In genomic region chr7:108226723-108227359, GRCh38 we compare ENCODE assay signal across 13 cellular contexts.
DNase-seq lines count a peak whose midpoint lies in the region; ATAC-seq lines count a peak whose summit lies in the region.
"Had no signal": no experiment of that assay in that cellular context is flagged by ENCODE, and none has a peak within 500 bp of the region (broad histone marks: within the 10 kb centered on the region; RNA-seq: fewer than 3 reads in every experiment).

No MANE protein-coding gene starts in this region.

- CTCF ChIA-PET in activated CD4-positive, alpha-beta T cell treated with anti-CD3 and anti-CD28 coated beads, Interleukin-2, amount 10 ng/mL, durations not matched to agents 7 days and 5 days (lab: Charles Lee), result no interaction called here

- no peaks in the 10 kb centered on the region for H3K9me3 Mint-ChIP-seq in activated T-cell treated with anti-CD3 and anti-CD28 coated beads, Interleukin-2, amount 50 U/mL, for 72 hours
- H3K9me3 Mint-ChIP-seq in stimulated activated memory B cell treated with anti-CD40 and anti-IgM and Interleukin-4, amounts not matched to agents 10 μg/mL and 1 μg/mL and 100 μg/mL, for 72 hours, result no peaks in the 10 kb centered on the region
- no peaks in the 10 kb centered on the region for H3K9me3 Mint-ChIP-seq in activated CD4-positive, alpha-beta T cell treated with anti-CD3 and anti-CD28 coated beads, Interleukin-2, amount 10 ng/mL, durations not matched to agents 7 days and 5 days
- H3K9me3 Mint-ChIP-seq: CD8-positive, alpha-beta memory T cell had no signal

- H3K4me3 Mint-ChIP-seq in activated T-cell treated with anti-CD3 and anti-CD28 coated beads, Interleukin-2, amount 50 U/mL, for 72 hours, result no peak overlapping the region
- H3K4me3 Mint-ChIP-seq in stimulated activated memory B cell treated with anti-CD40 and anti-IgM and Interleukin-4, amounts not matched to agents 10 μg/mL and 1 μg/mL and 100 μg/mL, for 72 hours, result no peak overlapping the region
- H3K4me3 Mint-ChIP-seq in activated CD4-positive, alpha-beta T cell treated with anti-CD3 and anti-CD28 coated beads, Interleukin-2, amount 10 ng/mL, durations not matched to agents 7 days and 5 days, result no peak overlapping the region
- H3K4me3 Mint-ChIP-seq: CD8-positive, alpha-beta memory T cell had no signal

- H3K4me1 Mint-ChIP-seq in activated T-cell treated with anti-CD3 and anti-CD28 coated beads, Interleukin-2, amount 50 U/mL, for 72 hours (ENCODE audit: low read depth), result no peaks in the 10 kb centered on the region
- no peaks in the 10 kb centered on the region for H3K4me1 Mint-ChIP-seq in stimulated activated memory B cell treated with anti-CD40 and anti-IgM and Interleukin-4, amounts not matched to agents 10 μg/mL and 1 μg/mL and 100 μg/mL, for 72 hours
- no peaks in the 10 kb centered on the region for H3K4me1 Mint-ChIP-seq in activated CD4-positive, alpha-beta T cell treated with anti-CD3 and anti-CD28 coated beads, Interleukin-2, amount 10 ng/mL, durations not matched to agents 7 days and 5 days
- H3K4me1 Mint-ChIP-seq: CD8-positive, alpha-beta memory T cell had no signal

- no peak for ATAC-seq in activated T-cell treated with anti-CD3 and anti-CD28 coated beads, Interleukin-2, amount 50 U/mL, for 72 hours (replicated peaks in 1 of 2)
- ATAC-seq in stimulated activated memory B cell treated with anti-CD40 and anti-IgM and Interleukin-4, amounts not matched to agents 10 μg/mL and 1 μg/mL and 100 μg/mL, for 72 hours, result peak; percentile 34
- no peak for ATAC-seq in GM19351 (IDR thresholded peaks at IDR 0.05; ENCODE audit: unreplicated experiment)

- POLR2A ChIA-PET in activated CD4-positive, alpha-beta T cell treated with anti-CD3 and anti-CD28 coated beads, Interleukin-2, amount 10 ng/mL, durations not matched to agents 7 days and 5 days (lab: Charles Lee), result no interaction called here

- H3K36me3 Mint-ChIP-seq in activated T-cell treated with anti-CD3 and anti-CD28 coated beads, Interleukin-2, amount 50 U/mL, for 72 hours (ENCODE audit: insufficient read depth in 2 of 2), result no peaks in the 10 kb centered on the region
- H3K36me3 Mint-ChIP-seq in stimulated activated memory B cell treated with anti-CD40 and anti-IgM and Interleukin-4, amounts not matched to agents 10 μg/mL and 1 μg/mL and 100 μg/mL, for 72 hours, result no peaks in the 10 kb centered on the region
- H3K36me3 Mint-ChIP-seq in activated CD4-positive, alpha-beta T cell treated with anti-CD3 and anti-CD28 coated beads, Interleukin-2, amount 10 ng/mL, durations not matched to agents 7 days and 5 days (ENCODE audit: low read depth), result no peaks in the 10 kb centered on the region
- H3K36me3 Mint-ChIP-seq: CD8-positive, alpha-beta memory T cell had no signal

- no peak for DNase-seq in activated T-cell treated with anti-CD3 and anti-CD28 coated beads, Interleukin-2, amount 50 U/mL, for 72 hours
- DNase-seq in activated T-cell treated with anti-CD3 and anti-CD28 coated beads for 4 hours (no peak), amniotic epithelial cell (ENCODE audit: low read depth) (peak; percentile 10), glomerular visceral epithelial cell (ENCODE audit: extremely low spot score) (peak; percentile 62), HuH-7.5 (ENCODE audit: low spot score) (no peak)
- no peak for DNase-seq in activated CD4-positive, alpha-beta T cell treated with anti-CD3 and anti-CD28 coated beads, Interleukin-2, amount 10 ng/mL, durations not matched to agents 7 days and 5 days
- DNase-seq: CD8-positive, alpha-beta memory T cell; NCI-H1417 treated with DMSO at 0.1 percent for 48 hours; NCI-H2029; NCI-H345; SHP77 had no signal

- H3K27ac Mint-ChIP-seq in activated T-cell treated with anti-CD3 and anti-CD28 coated beads, Interleukin-2, amount 50 U/mL, for 72 hours, result peak overlapping the region; percentile 36
- no peak overlapping the region for H3K27ac Mint-ChIP-seq in stimulated activated memory B cell treated with anti-CD40 and anti-IgM and Interleukin-4, amounts not matched to agents 10 μg/mL and 1 μg/mL and 100 μg/mL, for 72 hours
- no peak overlapping the region for H3K27ac Mint-ChIP-seq in activated CD4-positive, alpha-beta T cell treated with anti-CD3 and anti-CD28 coated beads, Interleukin-2, amount 10 ng/mL, durations not matched to agents 7 days and 5 days
- H3K27ac Mint-ChIP-seq: CD8-positive, alpha-beta memory T cell had no signal

- H3K27me3 Mint-ChIP-seq in activated T-cell treated with anti-CD3 and anti-CD28 coated beads, Interleukin-2, amount 50 U/mL, for 72 hours (ENCODE audit: low read depth), result no peaks in the 10 kb centered on the region
- no peaks in the 10 kb centered on the region for H3K27me3 Mint-ChIP-seq in stimulated activated memory B cell treated with anti-CD40 and anti-IgM and Interleukin-4, amounts not matched to agents 10 μg/mL and 1 μg/mL and 100 μg/mL, for 72 hours
- H3K27me3 Mint-ChIP-seq in activated CD4-positive, alpha-beta T cell treated with anti-CD3 and anti-CD28 coated beads, Interleukin-2, amount 10 ng/mL, durations not matched to agents 7 days and 5 days, result no peaks in the 10 kb centered on the region

Comparison
In these comparisons a context has a peak if more than half of its experiments do, and no peak if none do; other contexts are left out.
1. DNase-seq: peak in amniotic epithelial cell (single experiment) and glomerular visceral epithelial cell (single experiment); none in activated T-cell treated with anti-CD3 and anti-CD28 coated beads, Interleukin-2, amount 50 U/mL, for 72 hours (0 of 2), activated T-cell treated with anti-CD3 and anti-CD28 coated beads for 4 hours (single experiment), HuH-7.5 (single experiment) and activated CD4-positive, alpha-beta T cell treated with anti-CD3 and anti-CD28 coated beads, Interleukin-2, amount 10 ng/mL, durations not matched to agents 7 days and 5 days (single experiment).